ENCODE assay signal across 24 cellular contexts in genomic region chr15:45064386-45064785, GRCh38. TPM values are rescaled to one million over a fixed set of nuclear protein-coding genes. Genes with fewer than 3 reads are reported as not detected.
DNase-seq lines count a peak whose midpoint lies in the region; ATAC-seq, FAIRE-seq and TF ChIP-seq lines count a peak whose summit lies in the region.
"Had no signal": no experiment of that assay in that cellular context is flagged by ENCODE, and none has a peak within 500 bp of the region (broad histone marks: within the 10 kb centered on the region; RNA-seq: fewer than 3 reads in every experiment).

No MANE protein-coding gene starts in this region.

- FAIRE-seq in astrocyte (lab: Jason Lieb, UNC): no peak
- no peak for FAIRE-seq in GM12891 (lab: Jason Lieb, UNC)
- FAIRE-seq: A204.1, H54, HTR-8/SVneo had no signal

- H3K9me3 Mint-ChIP-seq in activated naive CD8-positive, alpha-beta T cell treated with anti-CD3 and anti-CD28 coated beads, Interleukin-2, amount 50 U/mL, for 24 hours: no peaks in the 10 kb centered on the region
- no peaks in the 10 kb centered on the region for H3K9me3 Mint-ChIP-seq in activated naive CD8-positive, alpha-beta T cell treated with anti-CD3 and anti-CD28 coated beads for 36 hours
- peaks cover 2% of the 10 kb centered on the region for H3K9me3 Mint-ChIP-seq in astrocyte (ENCODE audit: unreplicated experiment)
- H3K9me3 Mint-ChIP-seq: CD4-positive, alpha-beta memory T cell had no signal

- no peaks in the 10 kb centered on the region for H4K20me1 ChIP-seq in astrocyte (ENCODE audit: insufficient read depth, low read length)

- H3K27me3 ChIP-seq in astrocyte (ENCODE audit: insufficient read depth, low read length): no peaks in the 10 kb centered on the region
- H3K27me3 ChIP-seq in thyroid gland: no peaks in the 10 kb centered on the region
- H3K27me3 ChIP-seq: body of pancreas, foreskin keratinocyte, SJSA1 had no signal

- no peak overlapping the region for H3K4me2 ChIP-seq in astrocyte (ENCODE audit: low read length)

- no peak for TF ChIP-seq CTCF in astrocyte (IDR thresholded peaks at IDR 0.05; ENCODE audit: insufficient read depth, low read depth, low read length)
- TF ChIP-seq CTCF in thyroid gland (IDR thresholded peaks at IDR 0.05): no peak

- H3K4me3 ChIP-seq in astrocyte (ENCODE audit: insufficient read depth, low read depth, low read length) (no peak overlapping the region), thyroid gland (replicated peaks in 1 of 3) (no peak overlapping the region)
- H3K4me3 ChIP-seq: body of pancreas, SJSA1 had no signal

- no peaks in the 10 kb centered on the region for H3K79me2 ChIP-seq in astrocyte (ENCODE audit: insufficient read depth, low read length)

- 92 to 95% methylated on average over 4 of the region's 4 CpGs for WGBS in thyroid gland, 2 donors

- peaks cover 9% of the 10 kb centered on the region for H3K4me1 Mint-ChIP-seq in activated naive CD8-positive, alpha-beta T cell treated with anti-CD3 and anti-CD28 coated beads, Interleukin-2, amount 50 U/mL, for 24 hours
- peaks cover 8% of the 10 kb centered on the region for H3K4me1 Mint-ChIP-seq in activated naive CD8-positive, alpha-beta T cell treated with anti-CD3 and anti-CD28 coated beads for 36 hours
- H3K4me1 Mint-ChIP-seq in astrocyte (ENCODE audit: low read depth, unreplicated experiment): peaks cover 19% of the 10 kb centered on the region

- intact Hi-C loops in thyroid gland (cut with DNase I): no loop called here

- no peaks in the 10 kb centered on the region for H3K27me3 Mint-ChIP-seq in activated naive CD8-positive, alpha-beta T cell treated with anti-CD3 and anti-CD28 coated beads, Interleukin-2, amount 50 U/mL, for 24 hours
- no peaks in the 10 kb centered on the region for H3K27me3 Mint-ChIP-seq in activated naive CD8-positive, alpha-beta T cell treated with anti-CD3 and anti-CD28 coated beads for 36 hours
- H3K27me3 Mint-ChIP-seq in astrocyte (ENCODE audit: low read depth, unreplicated experiment): no peaks in the 10 kb centered on the region
- H3K27me3 Mint-ChIP-seq: CD4-positive, alpha-beta memory T cell; naive B cell had no signal

- peak overlapping the region; percentile 14 for H3K27ac Mint-ChIP-seq in activated naive CD8-positive, alpha-beta T cell treated with anti-CD3 and anti-CD28 coated beads, Interleukin-2, amount 50 U/mL, for 24 hours
- H3K27ac Mint-ChIP-seq in activated naive CD8-positive, alpha-beta T cell treated with anti-CD3 and anti-CD28 coated beads for 36 hours: no peak overlapping the region
- H3K27ac Mint-ChIP-seq in astrocyte (ENCODE audit: unreplicated experiment): peak overlapping the region; percentile 78

- H3K9ac ChIP-seq in astrocyte (ENCODE audit: low read length): no peak overlapping the region

- H3K27ac ChIP-seq in astrocyte (ENCODE audit: low read depth, low read length): no peak overlapping the region
- peak overlapping the region in 2 of 3 donors; percentile 7 to 26 for H3K27ac ChIP-seq in thyroid gland
- H3K27ac ChIP-seq: body of pancreas, foreskin keratinocyte, SJSA1 had no signal

- H3K4me1 ChIP-seq in astrocyte (ENCODE audit: insufficient read depth, low read length) (no peaks in the 10 kb centered on the region), thyroid gland (peaks cover 7 to 10% of the 10 kb centered on the region in 2 donors)
- H3K4me1 ChIP-seq: body of pancreas had no signal

- H3K9me3 ChIP-seq in astrocyte (ENCODE audit: insufficient read depth, low read depth, low read length): no peaks in the 10 kb centered on the region
- no peaks in the 10 kb centered on the region for H3K9me3 ChIP-seq in thyroid gland
- H3K9me3 ChIP-seq: body of pancreas, SJSA1 had no signal

- no peak for DNase-seq in activated naive CD8-positive, alpha-beta T cell treated with anti-CD3 and anti-CD28 coated beads, Interleukin-2, amount 50 U/mL, for 24 hours
- no peak for DNase-seq in activated naive CD8-positive, alpha-beta T cell treated with anti-CD3 and anti-CD28 coated beads for 36 hours
- DNase-seq in astrocyte (ENCODE audit: low read depth) (peak; percentile 32), glomerular visceral epithelial cell (ENCODE audit: extremely low spot score) (peak; percentile 70), thyroid gland (no peak), D341Med (ENCODE audit: low spot score) (no peak), mucosa of gallbladder (ENCODE audit: low spot score) (no peak), GM12891 (ENCODE audit: insufficient read length, low spot score) (no peak)
- DNase-seq: activated effector memory CD4-positive, alpha-beta T cell treated with anti-CD3 and anti-CD28 coated beads, Interleukin-2, amount 50 U/mL, for 16 hours; body of pancreas; CD4-positive, alpha-beta memory T cell; foreskin keratinocyte; GF-D8; naive B cell; NCI-H2029; NCI-H524; stimulated activated naive CD4-positive, alpha-beta T cell had no signal

- ATAC-seq in activated naive CD8-positive, alpha-beta T cell treated with anti-CD3 and anti-CD28 coated beads, Interleukin-2, amount 50 U/mL, for 24 hours: no peak
- ATAC-seq: body of pancreas, foreskin keratinocyte had no signal

- H3K4me3 Mint-ChIP-seq in activated naive CD8-positive, alpha-beta T cell treated with anti-CD3 and anti-CD28 coated beads, Interleukin-2, amount 50 U/mL, for 24 hours: no peak overlapping the region
- no peak overlapping the region for H3K4me3 Mint-ChIP-seq in activated naive CD8-positive, alpha-beta T cell treated with anti-CD3 and anti-CD28 coated beads for 36 hours
- H3K4me3 Mint-ChIP-seq in astrocyte (ENCODE audit: unreplicated experiment): no peak overlapping the region
- H3K4me3 Mint-ChIP-seq: CD4-positive, alpha-beta memory T cell; naive B cell had no signal

- TF ChIP-seq POLR2A in thyroid gland (IDR thresholded peaks at IDR 0.05) (no peak), GM12891 (IDR thresholded peaks at IDR 0.05; ENCODE audit: low read depth, low read length) (no peak)

- H3K36me3 ChIP-seq in astrocyte (ENCODE audit: insufficient read depth, low read length) (no peaks in the 10 kb centered on the region), thyroid gland (peaks cover 7 to 16% of the 10 kb centered on the region in 2 donors)
- H3K36me3 ChIP-seq: SJSA1 had no signal

- H3K36me3 Mint-ChIP-seq in activated naive CD8-positive, alpha-beta T cell treated with anti-CD3 and anti-CD28 coated beads, Interleukin-2, amount 50 U/mL, for 24 hours (ENCODE audit: low read depth): peaks cover 24% of the 10 kb centered on the region
- peaks cover 21% of the 10 kb centered on the region for H3K36me3 Mint-ChIP-seq in activated naive CD8-positive, alpha-beta T cell treated with anti-CD3 and anti-CD28 coated beads for 36 hours
- peaks cover 18% of the 10 kb centered on the region for H3K36me3 Mint-ChIP-seq in astrocyte (ENCODE audit: low read depth, unreplicated experiment)

- no peak overlapping the region for H2AFZ ChIP-seq in astrocyte (ENCODE audit: low read depth, low read length)

TF ChIP-seq in GM12891, 5 proteins besides CTCF, POLR2A, EP300 and RAD21:
- no peak for TF ChIP-seq POU2F2 (IDR thresholded peaks at IDR 0.05; ENCODE audit: low read depth, low read length)
- no peak for TF ChIP-seq PAX5 (IDR thresholded peaks at IDR 0.05; ENCODE audit: insufficient read depth, low read length, severe bottlenecking)
- TF ChIP-seq TAF1 (IDR thresholded peaks at IDR 0.05; ENCODE audit: low read depth, low read length): no peak
- no peak for TF ChIP-seq SPI1 (IDR thresholded peaks at IDR 0.05; ENCODE audit: low read depth, low read length)
- TF ChIP-seq POLR2AphosphoS5 (IDR thresholded peaks at IDR 0.05; ENCODE audit: low read depth, low read length): no peak
TF ChIP-seq in GM12891: peak in this region for 0.

RNA-seq across cellular contexts. Expression of gene SORD, which starts 41.4 kb away (rescaled TPM):
- 10 to 100 TPM; 36.0 to 36.9 TPM for total RNA-seq in activated naive CD8-positive, alpha-beta T cell treated with anti-CD3 and anti-CD28 coated beads for 36 hours
- total RNA-seq in astrocyte (25.1 and 26.2 TPM in 2 replicates), thyroid gland (100 to 1,000 TPM; 241 to 831 (median 477) TPM), mucosa of gallbladder (36.4 TPM)
- polyA plus RNA-seq in GM12891 (2012; ENCODE audit: low read depth, missing spikeins): 14.6 TPM

RNA-seq across cellular contexts. Expression of gene DUOX2, which starts 49.6 kb away (rescaled TPM):
- not detected for total RNA-seq in activated naive CD8-positive, alpha-beta T cell treated with anti-CD3 and anti-CD28 coated beads for 36 hours
- 0.14 and 0.70 TPM in 2 replicates for total RNA-seq in astrocyte
- total RNA-seq in thyroid gland: 100 to 1,000 TPM in 2 of 4 donors, 10 to 100 TPM in 2; 44.5 to 238 (median 152) TPM
- total RNA-seq in mucosa of gallbladder: 366 TPM
- 0.04 TPM for polyA plus RNA-seq in GM12891 (2012; ENCODE audit: low read depth, missing spikeins)
- total RNA-seq: dermis microvascular lymphatic vessel endothelial cell, SJSA1 had no signal

RNA-seq across cellular contexts. Expression of gene DUOXA2, which starts 49.7 kb away (rescaled TPM):
- not detected for total RNA-seq in activated naive CD8-positive, alpha-beta T cell treated with anti-CD3 and anti-CD28 coated beads for 36 hours
- total RNA-seq in astrocyte (not detected in 2 replicates), thyroid gland (10 to 100 TPM; 11.8 to 48.4 (median 27.0) TPM), mucosa of gallbladder (87.1 TPM)
- not detected for polyA plus RNA-seq in GM12891 (2012; ENCODE audit: low read depth, missing spikeins)
- total RNA-seq: body of pancreas; CD4-positive, alpha-beta memory T cell; dermis microvascular lymphatic vessel endothelial cell; foreskin keratinocyte; lower leg skin; posterior vena cava; SJSA1 had no signal
- polyA plus RNA-seq: CD4-positive, alpha-beta memory T cell; foreskin keratinocyte had no signal

Comparison
In these comparisons a context has a peak if more than half of its experiments do, and no peak if none do; other contexts are left out.
1. DNase-seq: peak in astrocyte (single experiment) and glomerular visceral epithelial cell (single experiment); none in activated naive CD8-positive, alpha-beta T cell treated with anti-CD3 and anti-CD28 coated beads, Interleukin-2, amount 50 U/mL, for 24 hours (single experiment), activated naive CD8-positive, alpha-beta T cell treated with anti-CD3 and anti-CD28 coated beads for 36 hours (single experiment), thyroid gland (0 of 2), D341Med (single experiment), mucosa of gallbladder (single experiment) and GM12891 (single experiment).
2. RNA of gene DUOX2, which starts 49.6 kb away (total RNA-seq): 366 TPM in mucosa of gallbladder (single experiment) and 44.5 to 238 TPM in thyroid gland; 0.14 to 0.70 TPM in astrocyte and not detected in activated naive CD8-positive, alpha-beta T cell treated with anti-CD3 and anti-CD28 coated beads for 36 hours; every median in the first group is over 10 times any median in the second.
3. RNA of gene DUOXA2, which starts 49.7 kb away (total RNA-seq): 87.1 TPM in mucosa of gallbladder (single experiment) and 11.8 to 48.4 TPM in thyroid gland; not detected in activated naive CD8-positive, alpha-beta T cell treated with anti-CD3 and anti-CD28 coated beads for 36 hours and not detected in astrocyte; every median in the first group is over 10 times any median in the second.